ENCODE assay signal across 1 cellular context in the genomic region with DNA sequence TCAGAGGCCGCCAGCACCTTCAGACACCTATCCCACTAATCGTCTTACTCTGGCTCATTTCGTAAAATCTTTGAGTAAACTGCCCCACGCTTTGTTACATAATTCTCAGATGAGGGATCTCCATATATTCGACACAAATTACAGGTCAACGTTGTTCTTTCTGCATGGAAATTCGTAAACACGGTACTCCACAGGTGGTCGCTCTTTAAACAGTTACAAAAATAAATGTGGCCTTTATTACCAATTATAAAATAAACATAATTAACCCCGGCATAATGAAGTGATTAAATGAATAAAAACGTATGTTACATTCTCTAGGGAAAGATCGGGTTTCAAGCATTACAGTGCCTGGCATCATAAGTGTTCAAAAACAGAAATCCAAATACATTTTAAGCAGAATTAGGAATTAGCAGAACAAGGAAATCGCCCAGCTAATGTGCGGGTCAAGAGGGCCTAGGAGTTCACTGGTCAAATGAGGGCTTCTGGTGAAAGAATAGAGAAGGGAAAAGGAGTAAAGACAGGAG.
TF ChIP-seq lines count a peak whose summit lies in the region.

No MANE protein-coding gene starts in this region.

TF ChIP-seq in HEK293, 187 proteins besides CTCF, POLR2A, EP300 and RAD21 (continued from another document and continues in another):
- TF ChIP-seq, protein P1, sequence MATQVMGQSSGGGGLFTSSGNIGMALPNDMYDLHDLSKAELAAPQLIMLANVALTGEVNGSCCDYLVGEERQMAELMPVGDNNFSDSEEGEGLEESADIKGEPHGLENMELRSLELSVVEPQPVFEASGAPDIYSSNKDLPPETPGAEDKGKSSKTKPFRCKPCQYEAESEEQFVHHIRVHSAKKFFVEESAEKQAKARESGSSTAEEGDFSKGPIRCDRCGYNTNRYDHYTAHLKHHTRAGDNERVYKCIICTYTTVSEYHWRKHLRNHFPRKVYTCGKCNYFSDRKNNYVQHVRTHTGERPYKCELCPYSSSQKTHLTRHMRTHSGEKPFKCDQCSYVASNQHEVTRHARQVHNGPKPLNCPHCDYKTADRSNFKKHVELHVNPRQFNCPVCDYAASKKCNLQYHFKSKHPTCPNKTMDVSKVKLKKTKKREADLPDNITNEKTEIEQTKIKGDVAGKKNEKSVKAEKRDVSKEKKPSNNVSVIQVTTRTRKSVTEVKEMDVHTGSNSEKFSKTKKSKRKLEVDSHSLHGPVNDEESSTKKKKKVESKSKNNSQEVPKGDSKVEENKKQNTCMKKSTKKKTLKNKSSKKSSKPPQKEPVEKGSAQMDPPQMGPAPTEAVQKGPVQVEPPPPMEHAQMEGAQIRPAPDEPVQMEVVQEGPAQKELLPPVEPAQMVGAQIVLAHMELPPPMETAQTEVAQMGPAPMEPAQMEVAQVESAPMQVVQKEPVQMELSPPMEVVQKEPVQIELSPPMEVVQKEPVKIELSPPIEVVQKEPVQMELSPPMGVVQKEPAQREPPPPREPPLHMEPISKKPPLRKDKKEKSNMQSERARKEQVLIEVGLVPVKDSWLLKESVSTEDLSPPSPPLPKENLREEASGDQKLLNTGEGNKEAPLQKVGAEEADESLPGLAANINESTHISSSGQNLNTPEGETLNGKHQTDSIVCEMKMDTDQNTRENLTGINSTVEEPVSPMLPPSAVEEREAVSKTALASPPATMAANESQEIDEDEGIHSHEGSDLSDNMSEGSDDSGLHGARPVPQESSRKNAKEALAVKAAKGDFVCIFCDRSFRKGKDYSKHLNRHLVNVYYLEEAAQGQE (tag by site-specific recombination; IDR thresholded peaks at IDR 0.05), result no peak
- TF ChIP-seq, protein P2, sequence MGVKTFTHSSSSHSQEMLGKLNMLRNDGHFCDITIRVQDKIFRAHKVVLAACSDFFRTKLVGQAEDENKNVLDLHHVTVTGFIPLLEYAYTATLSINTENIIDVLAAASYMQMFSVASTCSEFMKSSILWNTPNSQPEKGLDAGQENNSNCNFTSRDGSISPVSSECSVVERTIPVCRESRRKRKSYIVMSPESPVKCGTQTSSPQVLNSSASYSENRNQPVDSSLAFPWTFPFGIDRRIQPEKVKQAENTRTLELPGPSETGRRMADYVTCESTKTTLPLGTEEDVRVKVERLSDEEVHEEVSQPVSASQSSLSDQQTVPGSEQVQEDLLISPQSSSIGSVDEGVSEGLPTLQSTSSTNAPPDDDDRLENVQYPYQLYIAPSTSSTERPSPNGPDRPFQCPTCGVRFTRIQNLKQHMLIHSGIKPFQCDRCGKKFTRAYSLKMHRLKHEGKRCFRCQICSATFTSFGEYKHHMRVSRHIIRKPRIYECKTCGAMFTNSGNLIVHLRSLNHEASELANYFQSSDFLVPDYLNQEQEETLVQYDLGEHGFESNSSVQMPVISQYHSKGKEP (tag by site-specific recombination; IDR thresholded peaks at IDR 0.05), result no peak
- TF ChIP-seq SP3 (tag by site-specific recombination; IDR thresholded peaks at IDR 0.05), result no peak
- TF ChIP-seq, protein P3, sequence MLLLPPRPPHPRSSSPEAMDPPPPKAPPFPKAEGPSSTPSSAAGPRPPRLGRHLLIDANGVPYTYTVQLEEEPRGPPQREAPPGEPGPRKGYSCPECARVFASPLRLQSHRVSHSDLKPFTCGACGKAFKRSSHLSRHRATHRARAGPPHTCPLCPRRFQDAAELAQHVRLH (tag by site-specific recombination; IDR thresholded peaks at IDR 0.05), result no peak
- TF ChIP-seq, protein P4, sequence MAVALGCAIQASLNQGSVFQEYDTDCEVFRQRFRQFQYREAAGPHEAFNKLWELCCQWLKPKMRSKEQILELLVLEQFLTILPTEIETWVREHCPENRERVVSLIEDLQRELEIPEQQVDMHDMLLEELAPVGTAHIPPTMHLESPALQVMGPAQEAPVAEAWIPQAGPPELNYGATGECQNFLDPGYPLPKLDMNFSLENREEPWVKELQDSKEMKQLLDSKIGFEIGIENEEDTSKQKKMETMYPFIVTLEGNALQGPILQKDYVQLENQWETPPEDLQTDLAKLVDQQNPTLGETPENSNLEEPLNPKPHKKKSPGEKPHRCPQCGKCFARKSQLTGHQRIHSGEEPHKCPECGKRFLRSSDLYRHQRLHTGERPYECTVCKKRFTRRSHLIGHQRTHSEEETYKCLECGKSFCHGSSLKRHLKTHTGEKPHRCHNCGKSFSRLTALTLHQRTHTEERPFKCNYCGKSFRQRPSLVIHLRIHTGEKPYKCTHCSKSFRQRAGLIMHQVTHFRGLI (tag by site-specific recombination; IDR thresholded peaks at IDR 0.05), result no peak
- TF ChIP-seq, protein P5, sequence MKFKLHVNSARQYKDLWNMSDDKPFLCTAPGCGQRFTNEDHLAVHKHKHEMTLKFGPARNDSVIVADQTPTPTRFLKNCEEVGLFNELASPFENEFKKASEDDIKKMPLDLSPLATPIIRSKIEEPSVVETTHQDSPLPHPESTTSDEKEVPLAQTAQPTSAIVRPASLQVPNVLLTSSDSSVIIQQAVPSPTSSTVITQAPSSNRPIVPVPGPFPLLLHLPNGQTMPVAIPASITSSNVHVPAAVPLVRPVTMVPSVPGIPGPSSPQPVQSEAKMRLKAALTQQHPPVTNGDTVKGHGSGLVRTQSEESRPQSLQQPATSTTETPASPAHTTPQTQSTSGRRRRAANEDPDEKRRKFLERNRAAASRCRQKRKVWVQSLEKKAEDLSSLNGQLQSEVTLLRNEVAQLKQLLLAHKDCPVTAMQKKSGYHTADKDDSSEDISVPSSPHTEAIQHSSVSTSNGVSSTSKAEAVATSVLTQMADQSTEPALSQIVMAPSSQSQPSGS (tag by site-specific recombination; IDR thresholded peaks at IDR 0.05; ENCODE audit: low read depth), result no peak
- TF ChIP-seq ZBTB8A (tag by site-specific recombination; IDR thresholded peaks at IDR 0.05), result no peak; the same call in 1 of the 2 replicates
- no peak for TF ChIP-seq ZXDB (tag by site-specific recombination; IDR thresholded peaks at IDR 0.05)
- no peak for TF ChIP-seq ZFP41 (tag by site-specific recombination; IDR thresholded peaks at IDR 0.05; ENCODE audit: borderline replicate concordance)
- no peak for TF ChIP-seq ZNF184 (tag by site-specific recombination; IDR thresholded peaks at IDR 0.05)
- no peak for TF ChIP-seq ZNF169 (tag by site-specific recombination; IDR thresholded peaks at IDR 0.05)
- no peak for TF ChIP-seq ZNF514 (tag by site-specific recombination; IDR thresholded peaks at IDR 0.05)
- TF ChIP-seq, protein P6, sequence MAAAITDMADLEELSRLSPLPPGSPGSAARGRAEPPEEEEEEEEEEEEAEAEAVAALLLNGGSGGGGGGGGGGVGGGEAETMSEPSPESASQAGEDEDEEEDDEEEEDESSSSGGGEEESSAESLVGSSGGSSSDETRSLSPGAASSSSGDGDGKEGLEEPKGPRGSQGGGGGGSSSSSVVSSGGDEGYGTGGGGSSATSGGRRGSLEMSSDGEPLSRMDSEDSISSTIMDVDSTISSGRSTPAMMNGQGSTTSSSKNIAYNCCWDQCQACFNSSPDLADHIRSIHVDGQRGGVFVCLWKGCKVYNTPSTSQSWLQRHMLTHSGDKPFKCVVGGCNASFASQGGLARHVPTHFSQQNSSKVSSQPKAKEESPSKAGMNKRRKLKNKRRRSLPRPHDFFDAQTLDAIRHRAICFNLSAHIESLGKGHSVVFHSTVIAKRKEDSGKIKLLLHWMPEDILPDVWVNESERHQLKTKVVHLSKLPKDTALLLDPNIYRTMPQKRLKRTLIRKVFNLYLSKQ (tag by site-specific recombination; IDR thresholded peaks at IDR 0.05; ENCODE audit: borderline replicate concordance), result no peak
- no peak for TF ChIP-seq ZNF23 (tag by site-specific recombination; IDR thresholded peaks at IDR 0.05; ENCODE audit: borderline replicate concordance)
- TF ChIP-seq, protein P7, sequence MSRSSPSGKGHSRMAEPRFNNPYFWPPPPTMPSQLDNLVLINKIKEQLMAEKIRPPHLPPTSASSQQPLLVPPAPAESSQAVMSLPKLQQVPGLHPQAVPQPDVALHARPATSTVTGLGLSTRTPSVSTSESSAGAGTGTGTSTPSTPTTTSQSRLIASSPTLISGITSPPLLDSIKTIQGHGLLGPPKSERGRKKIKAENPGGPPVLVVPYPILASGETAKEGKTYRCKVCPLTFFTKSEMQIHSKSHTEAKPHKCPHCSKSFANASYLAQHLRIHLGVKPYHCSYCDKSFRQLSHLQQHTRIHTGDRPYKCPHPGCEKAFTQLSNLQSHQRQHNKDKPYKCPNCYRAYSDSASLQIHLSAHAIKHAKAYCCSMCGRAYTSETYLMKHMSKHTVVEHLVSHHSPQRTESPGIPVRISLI (tag by site-specific recombination; IDR thresholded peaks at IDR 0.05), result peak; percentile 11; the same call in 1 of the 2 replicates
- no peak for TF ChIP-seq ZNF175 (tag by site-specific recombination; IDR thresholded peaks at IDR 0.05)
- TF ChIP-seq ZNF707 (tag by site-specific recombination; IDR thresholded peaks at IDR 0.05), result no peak
- no peak for TF ChIP-seq MEIS1 (CRISPR knock-in tag; IDR thresholded peaks at IDR 0.05; ENCODE audit: borderline replicate concordance)
- TF ChIP-seq, protein P8, sequence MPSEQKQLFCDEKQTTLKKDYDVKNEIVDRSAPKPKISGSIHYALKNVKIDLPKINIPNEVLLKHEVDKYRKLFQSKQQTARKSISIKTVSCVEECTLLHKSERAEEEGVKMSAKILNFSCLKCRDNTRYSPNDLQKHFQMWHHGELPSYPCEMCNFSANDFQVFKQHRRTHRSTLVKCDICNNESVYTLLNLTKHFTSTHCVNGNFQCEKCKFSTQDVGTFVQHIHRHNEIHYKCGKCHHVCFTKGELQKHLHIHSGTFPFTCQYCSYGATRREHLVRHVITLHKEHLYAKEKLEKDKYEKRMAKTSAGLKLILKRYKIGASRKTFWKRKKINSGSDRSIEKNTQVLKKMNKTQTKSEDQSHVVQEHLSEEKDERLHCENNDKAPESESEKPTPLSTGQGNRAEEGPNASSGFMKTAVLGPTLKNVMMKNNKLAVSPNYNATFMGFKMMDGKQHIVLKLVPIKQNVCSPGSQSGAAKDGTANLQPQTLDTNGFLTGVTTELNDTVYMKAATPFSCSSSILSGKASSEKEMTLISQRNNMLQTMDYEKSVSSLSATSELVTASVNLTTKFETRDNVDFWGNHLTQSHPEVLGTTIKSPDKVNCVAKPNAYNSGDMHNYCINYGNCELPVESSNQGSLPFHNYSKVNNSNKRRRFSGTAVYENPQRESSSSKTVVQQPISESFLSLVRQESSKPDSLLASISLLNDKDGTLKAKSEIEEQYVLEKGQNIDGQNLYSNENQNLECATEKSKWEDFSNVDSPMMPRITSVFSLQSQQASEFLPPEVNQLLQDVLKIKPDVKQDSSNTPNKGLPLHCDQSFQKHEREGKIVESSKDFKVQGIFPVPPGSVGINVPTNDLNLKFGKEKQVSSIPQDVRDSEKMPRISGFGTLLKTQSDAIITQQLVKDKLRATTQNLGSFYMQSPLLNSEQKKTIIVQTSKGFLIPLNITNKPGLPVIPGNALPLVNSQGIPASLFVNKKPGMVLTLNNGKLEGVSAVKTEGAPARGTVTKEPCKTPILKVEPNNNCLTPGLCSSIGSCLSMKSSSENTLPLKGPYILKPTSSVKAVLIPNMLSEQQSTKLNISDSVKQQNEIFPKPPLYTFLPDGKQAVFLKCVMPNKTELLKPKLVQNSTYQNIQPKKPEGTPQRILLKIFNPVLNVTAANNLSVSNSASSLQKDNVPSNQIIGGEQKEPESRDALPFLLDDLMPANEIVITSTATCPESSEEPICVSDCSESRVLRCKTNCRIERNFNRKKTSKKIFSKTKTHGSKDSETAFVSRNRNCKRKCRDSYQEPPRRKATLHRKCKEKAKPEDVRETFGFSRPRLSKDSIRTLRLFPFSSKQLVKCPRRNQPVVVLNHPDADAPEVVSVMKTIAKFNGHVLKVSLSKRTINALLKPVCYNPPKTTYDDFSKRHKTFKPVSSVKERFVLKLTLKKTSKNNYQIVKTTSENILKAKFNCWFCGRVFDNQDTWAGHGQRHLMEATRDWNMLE (tag by site-specific recombination; conservative IDR thresholded peaks at IDR 0.05; ENCODE audit: low read depth), result no peak
- TF ChIP-seq ZNF561 (tag by site-specific recombination; IDR thresholded peaks at IDR 0.05; ENCODE audit: borderline replicate concordance), result no peak
- TF ChIP-seq ZNF37A (tag by site-specific recombination; IDR thresholded peaks at IDR 0.05), result no peak
- TF ChIP-seq ZNF221 (tag by site-specific recombination; IDR thresholded peaks at IDR 0.05; ENCODE audit: borderline replicate concordance), result no peak
- TF ChIP-seq, protein P9, sequence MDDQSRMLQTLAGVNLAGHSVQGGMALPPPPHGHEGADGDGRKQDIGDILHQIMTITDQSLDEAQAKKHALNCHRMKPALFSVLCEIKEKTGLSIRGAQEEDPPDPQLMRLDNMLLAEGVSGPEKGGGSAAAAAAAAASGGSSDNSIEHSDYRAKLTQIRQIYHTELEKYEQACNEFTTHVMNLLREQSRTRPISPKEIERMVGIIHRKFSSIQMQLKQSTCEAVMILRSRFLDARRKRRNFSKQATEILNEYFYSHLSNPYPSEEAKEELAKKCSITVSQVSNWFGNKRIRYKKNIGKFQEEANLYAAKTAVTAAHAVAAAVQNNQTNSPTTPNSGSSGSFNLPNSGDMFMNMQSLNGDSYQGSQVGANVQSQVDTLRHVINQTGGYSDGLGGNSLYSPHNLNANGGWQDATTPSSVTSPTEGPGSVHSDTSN (CRISPR knock-in tag; IDR thresholded peaks at IDR 0.05), result no peak
- TF ChIP-seq GLI4 (tag by site-specific recombination; IDR thresholded peaks at IDR 0.05), result no peak
- no peak for TF ChIP-seq ZNF776 (tag by site-specific recombination; IDR thresholded peaks at IDR 0.05; ENCODE audit: borderline replicate concordance)
- TF ChIP-seq GFI1B (tag by site-specific recombination; IDR thresholded peaks at IDR 0.05), result no peak
- no peak for TF ChIP-seq HOXA7 (CRISPR knock-in tag; IDR thresholded peaks at IDR 0.05; ENCODE audit: borderline replicate concordance)
- TF ChIP-seq KLF7 (tag by site-specific recombination; IDR thresholded peaks at IDR 0.05; ENCODE audit: borderline replicate concordance), result no peak
- TF ChIP-seq ZNF664 (tag by site-specific recombination; IDR thresholded peaks at IDR 0.05), result no peak
- peak; percentile 99 for TF ChIP-seq SCRT2 (tag by site-specific recombination; IDR thresholded peaks at IDR 0.05)
- TF ChIP-seq ZSCAN16 (tag by site-specific recombination; IDR thresholded peaks at IDR 0.05), result no peak
- TF ChIP-seq ZNF202 (tag by site-specific recombination; IDR thresholded peaks at IDR 0.05; ENCODE audit: borderline replicate concordance), result no peak
- TF ChIP-seq ZNF76 (tag by site-specific recombination; IDR thresholded peaks at IDR 0.05; ENCODE audit: borderline replicate concordance, low read depth), result no peak
- TF ChIP-seq ZNF155 (tag by site-specific recombination; IDR thresholded peaks at IDR 0.05), result no peak
- no peak for TF ChIP-seq ZNF660 (tag by site-specific recombination; IDR thresholded peaks at IDR 0.05)
- no peak for TF ChIP-seq SP2 (tag by site-specific recombination; IDR thresholded peaks at IDR 0.05)
- no peak for TF ChIP-seq ZNF311 (tag by site-specific recombination; IDR thresholded peaks at IDR 0.05; ENCODE audit: borderline replicate concordance)
- TF ChIP-seq FEZF1 (tag by site-specific recombination; IDR thresholded peaks at IDR 0.05), result peak; percentile 76
- no peak for TF ChIP-seq ZNF571 (tag by site-specific recombination; IDR thresholded peaks at IDR 0.05)
- TF ChIP-seq ZNF555 (tag by site-specific recombination; conservative IDR thresholded peaks at IDR 0.05), result no peak
